ENCODE assay signal across 1 cellular context in the genomic region with DNA sequence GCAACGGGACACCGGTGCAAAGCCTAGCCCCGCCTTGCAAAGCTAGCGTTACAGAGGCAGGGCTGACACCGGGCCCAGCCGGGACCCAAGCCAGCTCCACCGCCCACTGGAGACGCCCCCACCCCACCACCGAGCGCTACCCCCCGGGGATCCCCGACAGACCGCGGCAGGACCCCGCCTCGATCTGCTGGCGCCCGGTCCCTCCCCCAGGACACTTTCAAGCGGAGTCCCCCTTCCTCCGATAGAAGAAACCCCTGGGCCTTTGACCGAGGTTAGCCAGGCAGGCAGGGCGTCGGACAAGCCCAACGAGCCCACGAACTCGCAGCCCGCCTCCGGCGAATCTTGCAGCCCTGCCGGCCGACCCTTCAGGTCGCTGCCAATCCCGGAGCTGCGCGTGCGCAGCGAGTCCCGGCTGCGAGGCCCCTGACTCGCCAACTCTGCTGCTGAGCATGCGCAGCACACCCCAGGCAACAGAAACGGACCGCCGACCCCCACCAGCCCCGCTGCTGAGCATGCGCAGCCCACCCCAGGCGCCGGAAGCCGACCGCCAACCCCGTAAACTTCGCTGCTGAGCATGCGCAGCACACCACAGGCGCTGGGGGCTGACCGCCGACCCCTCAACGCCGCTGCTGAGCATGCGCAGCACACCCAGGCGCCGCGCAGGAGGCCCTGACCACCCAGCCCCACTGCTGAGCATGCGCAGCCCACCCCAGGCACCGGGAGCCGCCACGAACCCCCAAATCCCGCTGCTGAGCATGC.
TF ChIP-seq lines count a peak whose summit lies in the region.

No MANE protein-coding gene starts in this region.

TF ChIP-seq in K562, 482 proteins besides CTCF, POLR2A, EP300 and RAD21 (continued from another document and continues in another):
- peak; percentile 100 for TF ChIP-seq ZBTB2 (IDR thresholded peaks at IDR 0.05)
- TF ChIP-seq ATF7 (IDR thresholded peaks at IDR 0.05), result peak; percentile 84; the same call in 1 of the 2 replicates
- peak; percentile 79 for TF ChIP-seq VEZF1 (CRISPR knock-in tag; IDR thresholded peaks at IDR 0.05)
- no peak for TF ChIP-seq THRB (CRISPR knock-in tag; conservative IDR thresholded peaks at IDR 0.05)
- TF ChIP-seq HNRNPL (IDR thresholded peaks at IDR 0.05; ENCODE audit: low read depth, low read length), result no peak
- TF ChIP-seq, protein P1, sequence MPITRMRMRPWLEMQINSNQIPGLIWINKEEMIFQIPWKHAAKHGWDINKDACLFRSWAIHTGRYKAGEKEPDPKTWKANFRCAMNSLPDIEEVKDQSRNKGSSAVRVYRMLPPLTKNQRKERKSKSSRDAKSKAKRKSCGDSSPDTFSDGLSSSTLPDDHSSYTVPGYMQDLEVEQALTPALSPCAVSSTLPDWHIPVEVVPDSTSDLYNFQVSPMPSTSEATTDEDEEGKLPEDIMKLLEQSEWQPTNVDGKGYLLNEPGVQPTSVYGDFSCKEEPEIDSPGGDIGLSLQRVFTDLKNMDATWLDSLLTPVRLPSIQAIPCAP (CRISPR knock-in tag; IDR thresholded peaks at IDR 0.05; ENCODE audit: borderline replicate concordance), result no peak
- TF ChIP-seq, protein P2, sequence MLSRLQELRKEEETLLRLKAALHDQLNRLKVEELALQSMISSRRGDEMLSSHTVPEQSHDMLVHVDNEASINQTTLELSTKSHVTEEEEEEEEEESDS (CRISPR knock-in tag; IDR thresholded peaks at IDR 0.05), result no peak
- TF ChIP-seq CBX5 (IDR thresholded peaks at IDR 0.05; ENCODE audit: borderline replicate concordance, low read depth), result no peak
- no peak for TF ChIP-seq ZNF124 (CRISPR knock-in tag; IDR thresholded peaks at IDR 0.05)
- no peak for TF ChIP-seq RFX7 (CRISPR knock-in tag; IDR thresholded peaks at IDR 0.05)
- no peak for TF ChIP-seq NEUROD1 (IDR thresholded peaks at IDR 0.05; ENCODE audit: borderline replicate concordance, low read depth, low read length, partially characterized antibody)
- peak; percentile 43 for TF ChIP-seq NFIC (IDR thresholded peaks at IDR 0.05)
- no peak for TF ChIP-seq L3MBTL2 (IDR thresholded peaks at IDR 0.05)
- no peak for TF ChIP-seq ZNF347 (CRISPR knock-in tag; IDR thresholded peaks at IDR 0.05; ENCODE audit: low read depth)
- no peak for TF ChIP-seq TAL1 (IDR thresholded peaks at IDR 0.05)
- no peak for TF ChIP-seq ZNF740 (CRISPR knock-in tag; IDR thresholded peaks at IDR 0.05)
- no peak for TF ChIP-seq ZNF740 (tag; IDR thresholded peaks at IDR 0.05)
- TF ChIP-seq TCF15 (CRISPR knock-in tag; IDR thresholded peaks at IDR 0.05), result no peak
- TF ChIP-seq, protein P3, sequence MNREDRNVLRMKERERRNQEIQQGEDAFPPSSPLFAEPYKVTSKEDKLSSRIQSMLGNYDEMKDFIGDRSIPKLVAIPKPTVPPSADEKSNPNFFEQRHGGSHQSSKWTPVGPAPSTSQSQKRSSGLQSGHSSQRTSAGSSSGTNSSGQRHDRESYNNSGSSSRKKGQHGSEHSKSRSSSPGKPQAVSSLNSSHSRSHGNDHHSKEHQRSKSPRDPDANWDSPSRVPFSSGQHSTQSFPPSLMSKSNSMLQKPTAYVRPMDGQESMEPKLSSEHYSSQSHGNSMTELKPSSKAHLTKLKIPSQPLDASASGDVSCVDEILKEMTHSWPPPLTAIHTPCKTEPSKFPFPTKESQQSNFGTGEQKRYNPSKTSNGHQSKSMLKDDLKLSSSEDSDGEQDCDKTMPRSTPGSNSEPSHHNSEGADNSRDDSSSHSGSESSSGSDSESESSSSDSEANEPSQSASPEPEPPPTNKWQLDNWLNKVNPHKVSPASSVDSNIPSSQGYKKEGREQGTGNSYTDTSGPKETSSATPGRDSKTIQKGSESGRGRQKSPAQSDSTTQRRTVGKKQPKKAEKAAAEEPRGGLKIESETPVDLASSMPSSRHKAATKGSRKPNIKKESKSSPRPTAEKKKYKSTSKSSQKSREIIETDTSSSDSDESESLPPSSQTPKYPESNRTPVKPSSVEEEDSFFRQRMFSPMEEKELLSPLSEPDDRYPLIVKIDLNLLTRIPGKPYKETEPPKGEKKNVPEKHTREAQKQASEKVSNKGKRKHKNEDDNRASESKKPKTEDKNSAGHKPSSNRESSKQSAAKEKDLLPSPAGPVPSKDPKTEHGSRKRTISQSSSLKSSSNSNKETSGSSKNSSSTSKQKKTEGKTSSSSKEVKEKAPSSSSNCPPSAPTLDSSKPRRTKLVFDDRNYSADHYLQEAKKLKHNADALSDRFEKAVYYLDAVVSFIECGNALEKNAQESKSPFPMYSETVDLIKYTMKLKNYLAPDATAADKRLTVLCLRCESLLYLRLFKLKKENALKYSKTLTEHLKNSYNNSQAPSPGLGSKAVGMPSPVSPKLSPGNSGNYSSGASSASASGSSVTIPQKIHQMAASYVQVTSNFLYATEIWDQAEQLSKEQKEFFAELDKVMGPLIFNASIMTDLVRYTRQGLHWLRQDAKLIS (CRISPR knock-in tag; IDR thresholded peaks at IDR 0.05), result no peak
- TF ChIP-seq ZFPM2 (CRISPR knock-in tag; IDR thresholded peaks at IDR 0.05), result no peak
- TF ChIP-seq THRAP3 (IDR thresholded peaks at IDR 0.05; ENCODE audit: borderline replicate concordance), result no peak
- TF ChIP-seq ZNF232 (CRISPR knock-in tag; IDR thresholded peaks at IDR 0.05), result no peak
- TF ChIP-seq FOXK2 (conservative IDR thresholded peaks at IDR 0.05 in 1 of 2, IDR thresholded peaks at IDR 0.05 in 1 of 2; ENCODE audit: low read depth in 2 of 2), result peak in 1 of 2 experiments; percentile 16; a peak in 1 of 4 replicates
- no peak for TF ChIP-seq ZNF217 (CRISPR knock-in tag; IDR thresholded peaks at IDR 0.05)
- TF ChIP-seq, protein P4, sequence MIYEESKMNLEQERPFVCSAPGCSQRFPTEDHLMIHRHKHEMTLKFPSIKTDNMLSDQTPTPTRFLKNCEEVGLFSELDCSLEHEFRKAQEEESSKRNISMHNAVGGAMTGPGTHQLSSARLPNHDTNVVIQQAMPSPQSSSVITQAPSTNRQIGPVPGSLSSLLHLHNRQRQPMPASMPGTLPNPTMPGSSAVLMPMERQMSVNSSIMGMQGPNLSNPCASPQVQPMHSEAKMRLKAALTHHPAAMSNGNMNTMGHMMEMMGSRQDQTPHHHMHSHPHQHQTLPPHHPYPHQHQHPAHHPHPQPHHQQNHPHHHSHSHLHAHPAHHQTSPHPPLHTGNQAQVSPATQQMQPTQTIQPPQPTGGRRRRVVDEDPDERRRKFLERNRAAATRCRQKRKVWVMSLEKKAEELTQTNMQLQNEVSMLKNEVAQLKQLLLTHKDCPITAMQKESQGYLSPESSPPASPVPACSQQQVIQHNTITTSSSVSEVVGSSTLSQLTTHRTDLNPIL (CRISPR knock-in tag; IDR thresholded peaks at IDR 0.05), result no peak
- no peak for TF ChIP-seq ZNF583 (CRISPR knock-in tag; IDR thresholded peaks at IDR 0.05)
- no peak for TF ChIP-seq CLOCK (CRISPR knock-in tag; IDR thresholded peaks at IDR 0.05; ENCODE audit: borderline replicate concordance)
- TF ChIP-seq, protein P5, sequence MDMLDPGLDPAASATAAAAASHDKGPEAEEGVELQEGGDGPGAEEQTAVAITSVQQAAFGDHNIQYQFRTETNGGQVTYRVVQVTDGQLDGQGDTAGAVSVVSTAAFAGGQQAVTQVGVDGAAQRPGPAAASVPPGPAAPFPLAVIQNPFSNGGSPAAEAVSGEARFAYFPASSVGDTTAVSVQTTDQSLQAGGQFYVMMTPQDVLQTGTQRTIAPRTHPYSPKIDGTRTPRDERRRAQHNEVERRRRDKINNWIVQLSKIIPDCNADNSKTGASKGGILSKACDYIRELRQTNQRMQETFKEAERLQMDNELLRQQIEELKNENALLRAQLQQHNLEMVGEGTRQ (CRISPR knock-in tag; IDR thresholded peaks at IDR 0.05), result no peak
- TF ChIP-seq TBP (optimal IDR thresholded peaks at IDR 0.05; ENCODE audit: low read depth, low read length), result peak; percentile 63
- no peak for TF ChIP-seq GTF2E2 (tag; IDR thresholded peaks at IDR 0.05)
- TF ChIP-seq NFXL1 (CRISPR knock-in tag; IDR thresholded peaks at IDR 0.05), result no peak
- TF ChIP-seq TAF1 (IDR thresholded peaks at IDR 0.05; ENCODE audit: control insufficient read depth, extremely low read depth, insufficient read depth, low read length, severe bottlenecking), result no peak
- TF ChIP-seq FUS (optimal IDR thresholded peaks at IDR 0.05; ENCODE audit: low read depth, low read length), result no peak
- no peak for TF ChIP-seq KLF10 (CRISPR knock-in tag; IDR thresholded peaks at IDR 0.05)
- TF ChIP-seq SAFB (IDR thresholded peaks at IDR 0.05; ENCODE audit: borderline replicate concordance, low read depth, low read length), result no peak
- TF ChIP-seq SMAD4 (CRISPR knock-in tag; conservative IDR thresholded peaks at IDR 0.05), result peak; percentile 12; the same call in 1 of the 2 replicates
- TF ChIP-seq KDM5B (IDR thresholded peaks at IDR 0.05; ENCODE audit: insufficient replicate concordance, low read depth, low read length), result peak; percentile 70
- no peak for TF ChIP-seq CHD4 (IDR thresholded peaks at IDR 0.05; ENCODE audit: insufficient read depth, insufficient replicate concordance, low read depth, low read length, poor library complexity, severe bottlenecking)
- TF ChIP-seq TRIM24 (IDR thresholded peaks at IDR 0.05), result no peak
- TF ChIP-seq KDM4B (IDR thresholded peaks at IDR 0.05; ENCODE audit: borderline replicate concordance in 2 of 2, low read depth in 1 of 2), result no peak
- TF ChIP-seq ZNF75A (CRISPR knock-in tag; IDR thresholded peaks at IDR 0.05), result peak; percentile 44; the same call in 1 of the 2 replicates
- TF ChIP-seq ZC3H4 (CRISPR knock-in tag; IDR thresholded peaks at IDR 0.05; ENCODE audit: borderline replicate concordance), result no peak
- no peak for TF ChIP-seq ZNF143 (CRISPR knock-in tag; IDR thresholded peaks at IDR 0.05)
- no peak for TF ChIP-seq ZNF212 (CRISPR knock-in tag; IDR thresholded peaks at IDR 0.05)
- no peak for TF ChIP-seq POLR3G (IDR thresholded peaks at IDR 0.05; ENCODE audit: extremely low read depth, insufficient read length, insufficient replicate concordance)
- no peak for TF ChIP-seq DIDO1 (tag; IDR thresholded peaks at IDR 0.05; ENCODE audit: low read depth)
- no peak for TF ChIP-seq ZNF589 (CRISPR knock-in tag; IDR thresholded peaks at IDR 0.05; ENCODE audit: low read depth)
- 0 out of 2 replicates have a peak, but pooled peaks have one; percentile 44 for TF ChIP-seq RBM14 (IDR thresholded peaks at IDR 0.05; ENCODE audit: borderline replicate concordance, insufficient read depth, low read depth, low read length)
- TF ChIP-seq MCM2 (IDR thresholded peaks at IDR 0.05; ENCODE audit: low read depth), result no peak
- TF ChIP-seq GTF2F1 (IDR thresholded peaks at IDR 0.05; ENCODE audit: low read depth, low read length), result no peak
- no peak for TF ChIP-seq CBX3 (IDR thresholded peaks at IDR 0.05; ENCODE audit: borderline replicate concordance in 1 of 2, low read length in 2 of 2)
- no peak for TF ChIP-seq NBN (IDR thresholded peaks at IDR 0.05; ENCODE audit: low read depth)
